In the genomic region with DNA sequence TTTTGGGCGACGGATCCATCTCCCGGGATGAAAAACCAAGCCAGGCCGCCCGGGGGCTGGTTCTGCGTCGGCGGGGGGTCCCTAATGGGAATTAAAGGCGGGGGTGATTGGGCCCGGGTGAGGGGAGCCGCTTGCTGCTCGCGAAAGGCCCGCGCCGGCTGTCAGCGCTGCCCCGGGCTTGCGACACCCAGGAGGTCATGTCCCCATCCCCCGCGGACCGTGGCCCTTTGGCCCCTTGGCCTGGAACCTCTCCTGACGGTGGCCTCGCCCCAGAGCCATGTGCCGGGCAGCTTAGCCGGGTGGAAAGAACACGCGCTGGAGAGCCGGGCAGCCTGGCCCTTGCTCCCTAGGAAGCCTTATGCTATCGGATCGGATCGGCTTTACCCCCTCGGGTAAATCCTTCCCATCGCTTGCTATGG, we compare ENCODE assay signal across 8 cellular contexts. TPM values are rescaled to one million over a fixed set of nuclear protein-coding genes. Genes with fewer than 3 reads are reported as not detected.
DNase-seq lines count a peak whose midpoint lies in the region; ATAC-seq and TF ChIP-seq lines count a peak whose summit lies in the region.
"Not testable (repeated sequence)": the region's sequence is repeated elsewhere in the genome, so short reads cannot be mapped to it uniquely, and the experiment has no call there.

No MANE protein-coding gene starts in this region.

- peak overlapping the region; percentile 98 for H3K4ac ChIP-seq in IMR-90 (ENCODE audit: low read depth, low read length)

- WGBS in IMR-90 (ENCODE audit: extremely low coverage in 2 of 2, insufficient read length in 1 of 2), 2 experiments = no CpG with 5 or more reads among the region's 34 CpGs

- intact Hi-C loops in IMR-90 (cut with micrococcal nuclease) = not testable (repeated sequence)

- peak overlapping the region; percentile 99 for H3K14ac ChIP-seq in IMR-90 (replicated peaks; ENCODE audit: low read depth, low read length)

- not testable (repeated sequence) for BruUV-seq in IMR-90 (replicated peaks; lab: Mats Ljungman, UMichigan)

- peak overlapping the region; percentile 87 for H3K9ac ChIP-seq in IMR-90 (ENCODE audit: low read depth, low read length)

- not testable (repeated sequence) for H2AK9ac ChIP-seq in IMR-90 (replicated peaks; ENCODE audit: low read depth, low read length, poor library complexity)

- dilution Hi-C loops in IMR-90 (cut with HindIII; ENCODE audit: low sequenced_read_pairs, unreplicated experiment) = not testable (repeated sequence)

- TF ChIP-seq RAD21 in IMR-90 (IDR thresholded peaks at IDR 0.05; ENCODE audit: low read length) = not testable (repeated sequence)

- in situ Hi-C loops in IMR-90 (cut with MboI; ENCODE audit: low sequenced_read_pairs); brain microvascular endothelial cell (cut with HindIII; ENCODE audit: low pct_ligation_motif_present, low sequenced_read_pairs): not testable (repeated sequence)

- H3K27ac Mint-ChIP-seq in activated CD4-positive, alpha-beta T cell treated with anti-CD3 and anti-CD28 coated beads, Interleukin-2, amount 10 ng/mL, durations not matched to agents 7 days and 5 days = peak overlapping the region; percentile 98
- peak overlapping the region; percentile 88 to 97 (median 94) for H3K27ac Mint-ChIP-seq in naive B cell

- not testable (repeated sequence) for TF ChIP-seq CTCF in AG04449 (IDR thresholded peaks at IDR 0.05; ENCODE audit: insufficient read depth, low read length, missing control alignments); IMR-90 (conservative IDR thresholded peaks at IDR 0.05; ENCODE audit: low read depth, low read length); brain microvascular endothelial cell (IDR thresholded peaks at IDR 0.05; ENCODE audit: low read depth, low read length, missing control alignments); cardiac muscle cell (IDR thresholded peaks at IDR 0.05; ENCODE audit: low read depth, low read length)

- H3K9me3 Mint-ChIP-seq in activated CD4-positive, alpha-beta T cell treated with anti-CD3 and anti-CD28 coated beads, Interleukin-2, amount 10 ng/mL, durations not matched to agents 7 days and 5 days; naive B cell: not testable (repeated sequence)

- H3K27ac ChIP-seq in IMR-90 (ENCODE audit: insufficient read depth, low read length) (peak overlapping the region; percentile 95), brain microvascular endothelial cell (peak overlapping the region; percentile 83), cardiac muscle cell (peak overlapping the region; percentile 98)

- H3K4me1 ChIP-seq in IMR-90 (ENCODE audit: control insufficient read depth, insufficient read depth, low read length); cardiac muscle cell (ENCODE audit: low read depth): not testable (repeated sequence)

- H4K8ac ChIP-seq in IMR-90 (ENCODE audit: low read depth in 2 of 2, low read length in 2 of 2) = peak overlapping the region; percentile 92 to 100

- not testable (repeated sequence) for TF ChIP-seq POLR2A in IMR-90 (IDR thresholded peaks at IDR 0.05; ENCODE audit: low read depth, low read length)

- H3K27me3 Mint-ChIP-seq in activated CD4-positive, alpha-beta T cell treated with anti-CD3 and anti-CD28 coated beads, Interleukin-2, amount 10 ng/mL, durations not matched to agents 7 days and 5 days; naive B cell: not testable (repeated sequence)

- not testable (repeated sequence) for H2AK5ac ChIP-seq in IMR-90 (ENCODE audit: low read depth, low read length)

- ATAC-seq in GM21423 (IDR thresholded peaks at IDR 0.05; ENCODE audit: unreplicated experiment) = peak; percentile 6
- peak; percentile 5 for ATAC-seq in IMR-90 (ENCODE audit: low read depth)
- ATAC-seq in naive B cell (ENCODE audit: low read depth in 2 of 2) = peak; percentile 2 to 5

- H3K36me3 Mint-ChIP-seq in activated CD4-positive, alpha-beta T cell treated with anti-CD3 and anti-CD28 coated beads, Interleukin-2, amount 10 ng/mL, durations not matched to agents 7 days and 5 days (ENCODE audit: low read depth); naive B cell: not testable (repeated sequence)

- H3K27me3 ChIP-seq in IMR-90 (ENCODE audit: control insufficient read depth, insufficient read depth, low read length); brain microvascular endothelial cell (replicated peaks); cardiac muscle cell: not testable (repeated sequence)

- H4K5ac ChIP-seq in IMR-90 (ENCODE audit: low read depth, low read length) = peak overlapping the region; percentile 99

- not testable (repeated sequence) for H3K9me3 ChIP-seq in IMR-90 (ENCODE audit: control insufficient read depth, insufficient read depth, low read length); cardiac muscle cell (ENCODE audit: low read depth)

- peak overlapping the region; percentile 99 for H3K18ac ChIP-seq in IMR-90 (ENCODE audit: low read depth, low read length)

- H2BK120ac ChIP-seq in IMR-90 (ENCODE audit: low read depth, low read length) = peak overlapping the region; percentile 92

- H3K56ac ChIP-seq in IMR-90 (ENCODE audit: extremely low read depth, insufficient read depth, low read length) = peak overlapping the region; percentile 76

- not testable (repeated sequence) for DNase-seq in AG04449 (ENCODE audit: low read depth, low spot score); IMR-90; brain microvascular endothelial cell; cardiac muscle cell (ENCODE audit: low read depth in 1 of 2, low spot score in 1 of 2); naive B cell
- DNase-seq in activated CD4-positive, alpha-beta T cell treated with anti-CD3 and anti-CD28 coated beads, Interleukin-2, amount 10 ng/mL, durations not matched to agents 7 days and 5 days = peak; percentile 20
- peak; percentile 40 to 45 for DNase-seq in stimulated activated CD4-positive, alpha-beta T cell treated with anti-CD3 and anti-CD28 coated beads, Interleukin-2, amount 100 ng/mL, for 24 hours

- CTCF ChIA-PET in AG04449 (lab: Yijun Ruan, JAX); IMR-90 (lab: Yijun Ruan, JAX); activated CD4-positive, alpha-beta T cell treated with anti-CD3 and anti-CD28 coated beads, Interleukin-2, amount 10 ng/mL, durations not matched to agents 7 days and 5 days (lab: Charles Lee): not testable (repeated sequence)

- not testable (repeated sequence) for H4K91ac ChIP-seq in IMR-90 (ENCODE audit: insufficient read depth, low read depth, low read length)

- H3K23ac ChIP-seq in IMR-90 (ENCODE audit: low read depth, low read length) = peak overlapping the region; percentile 95

- not testable (repeated sequence) for H3K79me1 ChIP-seq in IMR-90 (ENCODE audit: low read depth in 1 of 2, low read length in 2 of 2)

- peak overlapping the region; percentile 85 for H3K4me3 Mint-ChIP-seq in activated CD4-positive, alpha-beta T cell treated with anti-CD3 and anti-CD28 coated beads, Interleukin-2, amount 10 ng/mL, durations not matched to agents 7 days and 5 days
- peak overlapping the region; percentile 86 to 96 (median 93) for H3K4me3 Mint-ChIP-seq in naive B cell

- H2BK20ac ChIP-seq in IMR-90 (ENCODE audit: low read depth, low read length) = peak overlapping the region; percentile 80; the same call in 1 of the 2 replicates

- not testable (repeated sequence) for H3K9me1 ChIP-seq in IMR-90 (ENCODE audit: insufficient read depth, low read length)

- H2BK5ac ChIP-seq in IMR-90 (ENCODE audit: low read depth, low read length, poor library complexity, severe bottlenecking) = peak overlapping the region; percentile 88

- not testable (repeated sequence) for H4K20me1 ChIP-seq in IMR-90 (ENCODE audit: insufficient read depth, low read length)

- peak overlapping the region; percentile 88 for H2AFZ ChIP-seq in IMR-90 (replicated peaks; ENCODE audit: low read length, poor library complexity)

- H3K36me3 ChIP-seq in IMR-90 (ENCODE audit: control insufficient read depth, insufficient read depth, low read length); brain microvascular endothelial cell (replicated peaks); cardiac muscle cell: not testable (repeated sequence)

- peak overlapping the region; percentile 62 for H3K4me3 ChIP-seq in AG04449 (ENCODE audit: low read depth, low read length)
- peak overlapping the region; percentile 96 for H3K4me3 ChIP-seq in IMR-90 (ENCODE audit: insufficient read depth, low read depth, low read length)
- peak overlapping the region; percentile 63 for H3K4me3 ChIP-seq in brain microvascular endothelial cell (ENCODE audit: low read depth, low read length)
- peak overlapping the region; percentile 63 for H3K4me3 ChIP-seq in cardiac muscle cell

- POLR2A ChIA-PET in AG04449 (lab: Yijun Ruan, JAX); IMR-90 (lab: Charles Lee; ENCODE audit: unreplicated experiment); activated CD4-positive, alpha-beta T cell treated with anti-CD3 and anti-CD28 coated beads, Interleukin-2, amount 10 ng/mL, durations not matched to agents 7 days and 5 days (lab: Charles Lee): not testable (repeated sequence)

- H3K4me1 Mint-ChIP-seq in activated CD4-positive, alpha-beta T cell treated with anti-CD3 and anti-CD28 coated beads, Interleukin-2, amount 10 ng/mL, durations not matched to agents 7 days and 5 days; naive B cell: not testable (repeated sequence)

- H2BK15ac ChIP-seq in IMR-90 (ENCODE audit: low read depth, low read length) = not testable (repeated sequence)

- H3K4me2 ChIP-seq in IMR-90 (ENCODE audit: low read depth, low read length) = peak overlapping the region; percentile 94; the same call in 1 of the 2 replicates

RNA-seq across cellular contexts. Expression of gene PLGLB1, which starts 55.4 kb away (rescaled TPM):
- 0.18 and 0.28 TPM in 2 replicates for total RNA-seq in IMR-90 (2012; rRNA removed)
- 0.19 and 0.26 TPM in 2 replicates for polyA plus RNA-seq in IMR-90 (2012; rRNA removed)
- polyA plus RNA-seq in IMR-90 (2012; cell fraction: cytosol; rRNA removed) = not detected in 2 replicates
- 0.11 and 2.4 TPM in 2 replicates for polyA plus RNA-seq in IMR-90 (2012; cell fraction: nucleus; rRNA removed; ENCODE audit: low replicate concordance)
- total RNA-seq in activated CD4-positive, alpha-beta T cell treated with anti-CD3 and anti-CD28 coated beads, Interleukin-2, amount 10 ng/mL, durations not matched to agents 7 days and 5 days = 1 to 10 TPM; 3.1 to 4.7 TPM
- 0.92 and 2.7 TPM in 2 replicates for total RNA-seq in cardiac muscle cell
- 4.6 and 5.3 TPM in 2 replicates for polyA plus RNA-seq in cardiac muscle cell
- polyA plus RNA-seq in naive B cell (ENCODE audit: low read depth in 6 of 6) = 1 to 10 TPM in 3 of 6 donors, under 1 TPM in 2, not detected in 1; 0.66 to 3.4 (median 1.5) TPM
